ENCODE assay signal across 8 cellular contexts in the genomic region with DNA sequence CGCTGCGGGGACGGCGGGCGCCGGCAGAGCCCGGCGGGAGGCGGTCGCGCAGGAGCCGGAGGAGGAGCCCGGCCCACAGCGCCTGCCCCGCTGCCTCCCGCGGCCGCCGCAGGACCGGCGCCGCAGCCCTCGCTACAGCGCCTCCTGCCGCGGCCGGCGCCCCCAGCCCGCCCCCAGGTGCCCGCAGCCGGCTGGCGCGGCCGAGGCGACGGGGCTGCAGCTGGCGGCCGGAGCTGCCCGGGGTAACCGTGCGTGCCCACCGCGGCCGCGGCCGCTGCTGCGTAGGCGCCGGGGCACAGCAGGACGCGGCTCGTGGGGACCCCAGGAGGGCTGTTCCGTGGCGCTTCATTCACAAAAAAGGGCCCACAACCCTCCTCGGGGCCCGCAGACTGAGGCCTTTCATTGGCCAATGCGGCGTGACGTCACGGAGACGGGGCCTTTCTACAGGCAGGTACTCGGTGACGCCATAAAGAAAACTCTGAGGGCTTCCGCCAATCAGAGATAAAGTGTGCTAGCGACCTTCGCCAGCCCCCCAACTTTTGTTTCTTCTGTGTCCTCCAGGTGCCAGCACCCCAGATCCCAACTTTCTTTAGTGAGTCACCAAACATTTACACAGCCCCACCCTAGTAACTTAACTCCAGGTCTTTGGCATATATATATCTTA. TPM values are rescaled to one million over a fixed set of nuclear protein-coding genes. Genes with fewer than 3 reads are reported as not detected.
A peak's percentile ranks its signal among the peaks of the same experiment; 100 is the strongest.
DNase-seq lines count a peak whose midpoint lies in the region; ATAC-seq, FAIRE-seq and TF ChIP-seq lines count a peak whose summit lies in the region.

A gene (minus strand): TSS at position 353 of the 664 bp plus-strand sequence. CDS start 465 bp downstream, outside the sequence.

- H3K9me2 ChIP-seq in HCT116 (ENCODE audit: insufficient read depth), result no peaks in the 10 kb centered on the region

- H3K36me3 ChIP-seq in HCT116 (ENCODE audit: control insufficient read depth in 1 of 2, insufficient read depth in 2 of 2, low read length in 2 of 2) (no peaks in the 10 kb centered on the region), keratinocyte (ENCODE audit: control insufficient read depth in 2 of 2, extremely low read depth in 1 of 2, insufficient read depth in 2 of 2, low read length in 2 of 2) (no peaks in the 10 kb centered on the region), spleen (no peaks in the 10 kb centered on the region)

- ATAC-seq in HCT116 (peak; percentile 86), GM18520 (IDR thresholded peaks at IDR 0.05; ENCODE audit: unreplicated experiment) (no peak)

- BruUV-seq in HCT116 (replicated peaks; lab: Mats Ljungman, UMichigan), result no TSS peak

- TF ChIP-seq RAD21 in HCT116 (IDR thresholded peaks at IDR 0.05; ENCODE audit: low read depth), result no peak

- H3K79me2 ChIP-seq in HCT116 (ENCODE audit: insufficient read depth, low read length), result peaks cover 41% of the 10 kb centered on the region
- H3K79me2 ChIP-seq in keratinocyte (ENCODE audit: control insufficient read depth, insufficient read depth, low read length), result peaks cover 17% of the 10 kb centered on the region

- peak; percentile 75 for TF ChIP-seq POLR2A in HCT116 (IDR thresholded peaks at IDR 0.05; ENCODE audit: borderline replicate concordance, extremely low read depth, insufficient read depth, insufficient read length)
- TF ChIP-seq POLR2A in spleen (IDR thresholded peaks at IDR 0.05), result no peak

- peak within 1 kb of the TSS; percentile 98 for H3K4me2 ChIP-seq in HCT116 (ENCODE audit: low read length)
- peak within 1 kb of the TSS; percentile 94 for H3K4me2 ChIP-seq in keratinocyte (ENCODE audit: control insufficient read depth, extremely low read depth, insufficient read depth, low read depth, low read length)

- FAIRE-seq in keratinocyte (lab: Jason Lieb, UNC), result no peak

- H4K20me1 ChIP-seq in HCT116 (ENCODE audit: insufficient read depth) (no peaks in the 10 kb centered on the region), keratinocyte (ENCODE audit: control insufficient read depth, extremely low read depth, insufficient read depth, low read length) (no peaks in the 10 kb centered on the region)

- H2AFZ ChIP-seq in HCT116 (ENCODE audit: low read depth, low read length, poor library complexity, severe bottlenecking) (peak within 1 kb of the TSS; percentile 100), keratinocyte (ENCODE audit: control insufficient read depth, low read length) (peak within 1 kb of the TSS; percentile 68)

- H3K27ac ChIP-seq in HCT116 (ENCODE audit: low read depth, low read length) (peak within 1 kb of the TSS; percentile 73), keratinocyte (ENCODE audit: control insufficient read depth, insufficient read depth, low read length) (peak within 1 kb of the TSS; percentile 45), spleen (peak within 1 kb of the TSS in 1 of 8 donors; percentile 36)

- H3K9me1 ChIP-seq in keratinocyte (ENCODE audit: control insufficient read depth, extremely low read depth, insufficient read depth, low read length), result no peaks in the 10 kb centered on the region

- DNase-seq in CD1c-positive myeloid dendritic cell (ENCODE audit: extremely low spot score), result peak; percentile 56
- peak; percentile 93 for DNase-seq in HCT116 (ENCODE audit: low read depth, low spot score)
- peak; percentile 92 for DNase-seq in NCI-H2196 (lab: John Stamatoyannopoulos, UW; ENCODE audit: unreplicated experiment)
- DNase-seq in activated CD4-positive, alpha-beta T cell treated with anti-CD3 and anti-CD28 coated beads for 4 hours, result peak; percentile 75 to 81
- DNase-seq in choroid plexus epithelial cell (ENCODE audit: low read depth), result peak; percentile 91
- DNase-seq in keratinocyte (ENCODE audit: low read depth, low spot score), result peak; percentile 66
- peak; percentile 82 for DNase-seq in spleen

- RAD21 ChIA-PET in HCT116 (lab: Charles Lee; ENCODE audit: low non-redundant PET in 1 of 2, low total read pairs in 2 of 2, uncharacterized antibody in 2 of 2, unreplicated experiment in 2 of 2), result no interaction called here

- H3K27me3 ChIP-seq in HCT116 (ENCODE audit: insufficient read depth, low read length) (no peaks in the 10 kb centered on the region), keratinocyte (ENCODE audit: control insufficient read depth, extremely low read depth, insufficient read depth, low read length) (no peaks in the 10 kb centered on the region), spleen (replicated peaks in 1 of 7) (peaks cover 0 to 73% (median 29%) of the 10 kb centered on the region in 7 donors)

- no peak for TF ChIP-seq CTCF in HCT116 (IDR thresholded peaks at IDR 0.05 in 2 of 3, conservative IDR thresholded peaks at IDR 0.05 in 1 of 3; ENCODE audit: borderline replicate concordance in 1 of 3, insufficient read depth in 1 of 3, low read depth in 2 of 3, low read length in 2 of 3)
- TF ChIP-seq CTCF in choroid plexus epithelial cell (conservative IDR thresholded peaks at IDR 0.05; ENCODE audit: low read depth, low read length), result no peak
- TF ChIP-seq CTCF in keratinocyte (optimal IDR thresholded peaks at IDR 0.05 in 1 of 3, IDR thresholded peaks at IDR 0.05 in 1 of 3, conservative IDR thresholded peaks at IDR 0.05 in 1 of 3; ENCODE audit: extremely low read depth in 1 of 3, insufficient read depth in 2 of 3, low read length in 3 of 3), result peak in 1 of 3 experiments; percentile 38
- no peak for TF ChIP-seq CTCF in spleen (IDR thresholded peaks at IDR 0.05 in 8 of 11, conservative IDR thresholded peaks at IDR 0.05 in 3 of 11)

- intact Hi-C loops in HCT116 (cut with micrococcal nuclease), result no loop called here
- intact Hi-C loops in spleen (cut with DNase I; ENCODE audit: low total_unique reads), result no loop called here

- H3K9me3 ChIP-seq in HCT116 (ENCODE audit: control insufficient read depth in 1 of 2, insufficient read depth in 1 of 2, low read depth in 1 of 2, low read length in 2 of 2) (no peaks in the 10 kb centered on the region), keratinocyte (ENCODE audit: control insufficient read depth, low read depth, low read length) (no peaks in the 10 kb centered on the region), spleen (no peaks in the 10 kb centered on the region)

- H3K9ac ChIP-seq in HCT116 (ENCODE audit: low read length) (peak within 1 kb of the TSS; percentile 71), keratinocyte (ENCODE audit: control insufficient read depth, extremely low read depth, insufficient read depth, low read length) (peak within 1 kb of the TSS; percentile 74)

- H3K4me3 ChIP-seq in HCT116 (replicated peaks in 1 of 2; ENCODE audit: low read depth in 1 of 2, low read length in 2 of 2) (peak within 1 kb of the TSS; percentile 57 to 75), choroid plexus epithelial cell (ENCODE audit: low read depth, low read length) (peak within 1 kb of the TSS; percentile 73), keratinocyte (ENCODE audit: control insufficient read depth in 2 of 3, extremely low read depth in 1 of 3, insufficient read depth in 2 of 3, low read depth in 1 of 3, low read length in 3 of 3) (peak within 1 kb of the TSS; percentile 64 to 90 (median 70)), spleen (peak within 1 kb of the TSS; percentile 46 to 79 (median 54))

- CTCF ChIA-PET in HCT116 (lab: Charles Lee), result no interaction called here

- POLR2A ChIA-PET in HCT116 (lab: Charles Lee), result no interaction called here

- H3K4me1 ChIP-seq in HCT116 (ENCODE audit: control insufficient read depth in 1 of 2, insufficient read depth in 2 of 2, low read length in 2 of 2), result peaks cover 11 to 28% of the 10 kb centered on the region in 2 experiments; a peak in 3 of 4 replicates
- H3K4me1 ChIP-seq in keratinocyte (ENCODE audit: control insufficient read depth, extremely low read depth, insufficient read depth, low read length), result peaks cover 14% of the 10 kb centered on the region
- peaks cover 0 to 23% (median 17%) of the 10 kb centered on the region in 6 donors for H3K4me1 ChIP-seq in spleen

- dilution Hi-C loops in keratinocyte (cut with MboI; ENCODE audit: extremely low pct_ligation_motif_present, low sequenced_read_pairs), result no loop called here

- WGBS in spleen, 5 donors, result 1 to 4% (median 2%) methylated on average over 10 to 66 of the region's 66 CpGs

TF ChIP-seq in HCT116, 20 proteins besides CTCF, POLR2A, EP300 and RAD21:
- TF ChIP-seq ZFX (IDR thresholded peaks at IDR 0.05), result peak; percentile 51
- peak; percentile 77 for TF ChIP-seq POLR2AphosphoS5 (IDR thresholded peaks at IDR 0.05; ENCODE audit: low read depth, low read length)
- TF ChIP-seq FOSL1 (IDR thresholded peaks at IDR 0.05; ENCODE audit: low read depth), result no peak
- peak; percentile 74 for TF ChIP-seq SP1 (IDR thresholded peaks at IDR 0.05; ENCODE audit: low read depth)

RNA-seq across cellular contexts. Expression of the gene that starts here (rescaled TPM):
- total RNA-seq in HCT116 (2021; ENCODE audit: unreplicated experiment), result 21.6 TPM
- 6.5 and 8.8 TPM in 2 replicates for polyA plus RNA-seq in HCT116 (2012)
- polyA plus RNA-seq in keratinocyte, result 4.5 to 9.3 TPM (median 7.5 TPM) in 3 replicates
- 2.7 TPM for polyA plus RNA-seq in keratinocyte (2011; ENCODE audit: low read depth)
- 5.5 and 8.7 TPM in 2 replicates for polyA plus RNA-seq in keratinocyte (2011; cell fraction: cytosol; rRNA removed)
- polyA plus RNA-seq in keratinocyte (2011; cell fraction: nucleus; rRNA removed), result 10.3 and 11.9 TPM in 2 replicates
- 3.5 and 7.3 TPM in 2 replicates for polyA plus RNA-seq in keratinocyte (2012; ENCODE audit: low replicate concordance)
- polyA minus RNA-seq in keratinocyte, result 7.5 to 21.1 TPM (median 8.2 TPM) in 3 replicates
- polyA minus RNA-seq in keratinocyte (2011; cell fraction: cytosol; rRNA and poly(A)+ RNA removed), result 8.2 TPM
- 7.9 and 13.1 TPM in 2 replicates for polyA minus RNA-seq in keratinocyte (2011; cell fraction: nucleus; rRNA and poly(A)+ RNA removed)
- total RNA-seq in spleen, result 1 to 10 TPM; 4.6 to 10.0 (median 6.8) TPM
- polyA plus RNA-seq in spleen, result 1 to 10 TPM; 1.3 to 2.3 (median 1.3) TPM
